ENCODE assay signal across 27 cellular contexts in the genomic region with DNA sequence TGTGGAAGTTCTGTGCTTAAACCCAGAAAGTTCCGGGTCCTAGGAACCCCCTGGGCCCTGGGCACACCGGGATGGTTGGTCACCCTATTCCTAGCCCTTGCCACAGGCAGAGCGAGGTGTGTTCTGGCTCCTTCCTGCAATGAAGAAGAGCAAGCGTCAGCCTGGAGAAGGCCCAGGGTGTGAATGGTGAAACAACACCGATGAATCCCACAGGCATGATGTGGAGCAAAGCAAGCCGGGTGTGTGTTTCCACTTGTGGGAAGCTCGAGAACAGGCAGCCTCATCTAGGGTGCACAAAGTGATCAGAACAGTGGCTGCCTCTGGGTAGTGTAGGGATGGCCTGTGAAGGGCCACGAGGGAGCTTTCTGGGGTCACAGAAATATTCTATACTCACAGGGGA. TPM values are rescaled to one million over a fixed set of nuclear protein-coding genes. Genes with fewer than 3 reads are reported as not detected.
"Had no signal": no experiment of that assay in that cellular context is flagged by ENCODE, and none has a peak within 500 bp of the region (broad histone marks: within the 10 kb centered on the region; RNA-seq: fewer than 3 reads in every experiment).

No MANE protein-coding gene starts in this region.

- H3K4me3 Mint-ChIP-seq: activated T-cell treated with anti-CD3 and anti-CD28 coated beads, Interleukin-2, amount 50 U/mL, for 24 hours; activated T-helper 17 cell treated with anti-CD3 and anti-CD28 coated beads, Interleukin-2, amount 50 U/mL, for 72 hours; mesothelial cell of epicardium; naive thymus-derived CD8-positive, alpha-beta T cell had no signal

- H3K27ac ChIP-seq: cardiac muscle cell, left ventricle myocardium inferior, neutrophil, pancreas, psoas muscle, upper lobe of right lung had no signal

- DNase-seq: activated CD4-positive, alpha-beta T cell treated with anti-CD3 and anti-CD28 coated beads for 1 hour; activated CD8-positive, alpha-beta memory T cell treated with anti-CD3 and anti-CD28 coated beads, Interleukin-2, amount 50 U/mL, for 4 hours; activated T-cell treated with anti-CD3 and anti-CD28 coated beads, Interleukin-2, amount 50 U/mL, for 24 hours; aorta; foreskin melanocyte; left ventricle myocardium inferior; naive thymus-derived CD8-positive, alpha-beta T cell; pancreas; psoas muscle; right cardiac atrium; stimulated activated CD4-positive, alpha-beta T cell treated with anti-CD3 and anti-CD28 coated beads, Interleukin-12 subunit alpha, Interleukin-12 subunit beta, amount 100 ng/mL, for 4 hours; stimulated activated CD4-positive, alpha-beta T cell treated with anti-CD3 and anti-CD28 coated beads, Interleukin-4, amount 100 ng/mL, for 4 hours; stimulated activated naive CD8-positive, alpha-beta T cell treated with anti-CD3 and anti-CD28 coated beads, Interleukin-15, Interleukin-2, amounts not matched to agents 100 U/mL and 50 U/mL, for 24 hours; T-helper 1 cell; upper lobe of right lung had no signal

- H3K36me3 Mint-ChIP-seq: activated naive CD4-positive, alpha-beta T cell treated with anti-CD3 and anti-CD28 coated beads, Interleukin-2, amount 50 U/mL, for 72 hours; mesothelial cell of epicardium; naive thymus-derived CD8-positive, alpha-beta T cell had no signal

- H3K9me3 Mint-ChIP-seq: activated naive CD4-positive, alpha-beta T cell treated with anti-CD3 and anti-CD28 coated beads, Interleukin-2, amount 50 U/mL, for 72 hours; activated T-cell treated with anti-CD3 and anti-CD28 coated beads, Interleukin-2, amount 50 U/mL, for 24 hours; activated T-helper 17 cell treated with anti-CD3 and anti-CD28 coated beads, Interleukin-2, amount 50 U/mL, for 72 hours; mesothelial cell of epicardium; naive thymus-derived CD8-positive, alpha-beta T cell had no signal

- H3K27ac Mint-ChIP-seq: activated naive CD4-positive, alpha-beta T cell treated with anti-CD3 and anti-CD28 coated beads, Interleukin-2, amount 50 U/mL, for 72 hours; activated T-cell treated with anti-CD3 and anti-CD28 coated beads, Interleukin-2, amount 50 U/mL, for 24 hours; activated T-helper 17 cell treated with anti-CD3 and anti-CD28 coated beads, Interleukin-2, amount 50 U/mL, for 72 hours; mesothelial cell of epicardium; naive thymus-derived CD8-positive, alpha-beta T cell had no signal

- H3K4me1 ChIP-seq: pancreas had no signal

- H3K36me3 ChIP-seq: cardiac muscle cell, left ventricle myocardium inferior, neutrophil, pancreas, upper lobe of right lung had no signal

- ATAC-seq: activated naive CD4-positive, alpha-beta T cell treated with anti-CD3 and anti-CD28 coated beads, Interleukin-2, amount 50 U/mL, for 72 hours; activated T-helper 17 cell treated with anti-CD3 and anti-CD28 coated beads, Interleukin-2, amount 50 U/mL, for 72 hours; naive thymus-derived CD8-positive, alpha-beta T cell; pancreas; psoas muscle; right cardiac atrium; stimulated activated naive CD8-positive, alpha-beta T cell treated with anti-CD3 and anti-CD28 coated beads, Interleukin-15, Interleukin-2, amounts not matched to agents 100 U/mL and 50 U/mL, for 24 hours; upper lobe of right lung had no signal

- H3K4me1 Mint-ChIP-seq: activated T-helper 17 cell treated with anti-CD3 and anti-CD28 coated beads, Interleukin-2, amount 50 U/mL, for 72 hours; naive thymus-derived CD8-positive, alpha-beta T cell had no signal

- H3K9me3 ChIP-seq: left ventricle myocardium inferior, neutrophil, pancreas, psoas muscle, upper lobe of right lung had no signal

- H3K4me3 ChIP-seq: cardiac muscle cell, left ventricle myocardium inferior, pancreas, psoas muscle, upper lobe of right lung had no signal

- H3K27me3 ChIP-seq: cardiac muscle cell, pancreas, upper lobe of right lung had no signal

RNA-seq across cellular contexts. Expression of a gene that starts 13.8 kb away (rescaled TPM):
- total RNA-seq: activated naive CD4-positive, alpha-beta T cell treated with anti-CD3 and anti-CD28 coated beads, Interleukin-2, amount 50 U/mL, for 72 hours; activated T-helper 17 cell treated with anti-CD3 and anti-CD28 coated beads, Interleukin-2, amount 50 U/mL, for 72 hours; aorta; cardiac muscle cell; cerebellum; epithelial cell of proximal tubule; left ventricle myocardium inferior; lung microvascular endothelial cell; mesothelial cell of epicardium; naive thymus-derived CD8-positive, alpha-beta T cell; pancreas; right cardiac atrium; skeletal muscle tissue; subcutaneous adipose tissue; upper lobe of right lung had no signal
- polyA plus RNA-seq: adipose tissue; cardiac muscle cell; naive thymus-derived CD8-positive, alpha-beta T cell; right cardiac atrium; thymus had no signal

RNA-seq across cellular contexts. Expression of a gene that starts 35.1 kb away (rescaled TPM):
- total RNA-seq: activated T-helper 17 cell treated with anti-CD3 and anti-CD28 coated beads, Interleukin-2, amount 50 U/mL, for 72 hours; cardiac muscle cell; cerebellum; epithelial cell of proximal tubule; lung microvascular endothelial cell; mesothelial cell of epicardium; naive thymus-derived CD8-positive, alpha-beta T cell; psoas muscle; skeletal muscle tissue had no signal
- polyA plus RNA-seq: cardiac muscle cell had no signal
